Comparison of ENCODE assay signal across 25 cellular contexts in genomic region chr4:125062079-125062478, GRCh38.
"Had no signal": no experiment of that assay in that cellular context is flagged by ENCODE, and none has a peak within 500 bp of the region (broad histone marks: within the 10 kb centered on the region; RNA-seq: fewer than 3 reads in every experiment).

No MANE protein-coding gene starts in this region.

- H3K27me3 ChIP-seq: spleen had no signal

- FAIRE-seq: bronchial epithelial cell had no signal

- H3K36me3 ChIP-seq: lower lobe of right lung, spleen, thoracic aorta had no signal

- H3K27me3 Mint-ChIP-seq: activated B cell treated with CpG ODN at 0.5 μM for 24 hours; activated CD4-positive, alpha-beta T cell treated with anti-CD3 and anti-CD28 coated beads for 36 hours; activated naive CD8-positive, alpha-beta T cell treated with anti-CD3 and anti-CD28 coated beads for 36 hours; naive thymus-derived CD4-positive, alpha-beta T cell; progenitor cell of endocrine pancreas; type B pancreatic cell had no signal

- H3K9me3 ChIP-seq: lower lobe of right lung, spleen, thoracic aorta had no signal

- DNase-seq: activated B cell treated with CpG ODN at 0.5 μM for 24 hours; activated CD4-positive, alpha-beta T cell treated with anti-CD3 and anti-CD28 coated beads for 36 hours; activated CD4-positive, alpha-beta T cell treated with anti-CD3 and anti-CD28 coated beads, Interleukin-2, amount 50 U/mL, for 4 hours; activated CD8-positive, alpha-beta memory T cell treated with anti-CD3 and anti-CD28 coated beads, Interleukin-2, amount 50 U/mL, for 48 hours; activated naive CD4-positive, alpha-beta T cell treated with Interleukin-2 at 50 U/mL for 16 hours; activated naive CD8-positive, alpha-beta T cell treated with anti-CD3 and anti-CD28 coated beads for 36 hours; activated T-cell treated with anti-CD3 and anti-CD28 coated beads, Interleukin-2, amount 50 U/mL, for 4 hours; amniotic stem cell; erythroblast; foreskin fibroblast; kidney; lower lobe of right lung; naive thymus-derived CD4-positive, alpha-beta T cell; spleen; stimulated activated CD4-positive, alpha-beta T cell treated with anti-CD3 and anti-CD28 coated beads, Interleukin-4, amount 100 ng/mL, for 1 hour; stimulated activated naive CD4-positive, alpha-beta T cell treated with Interleukin-2 at 50 U/mL for 16 hours; T1000 had no signal

- H3K27ac Mint-ChIP-seq: activated B cell treated with CpG ODN at 0.5 μM for 24 hours; activated CD4-positive, alpha-beta T cell treated with anti-CD3 and anti-CD28 coated beads for 36 hours; activated naive CD8-positive, alpha-beta T cell treated with anti-CD3 and anti-CD28 coated beads for 36 hours; activated T-helper 2 cell treated with anti-CD3 and anti-CD28 coated beads, Interferon-gamma antibody, Interleukin-2, Interleukin-4, amounts not matched to agents 10 μg/mL and 5 μg/mL and 100 μg/mL, durations not matched to agents 14 hours and 24 hours and 36 hours; naive thymus-derived CD4-positive, alpha-beta T cell; progenitor cell of endocrine pancreas; T-helper 1 cell treated with Interleukin-12 subunit alpha and Interleukin-12 subunit beta and Interleukin-4 antibody, amounts not matched to agents 30 μg/mL and 1 μg/mL, for 36 hours; type B pancreatic cell had no signal

- H3K4me1 Mint-ChIP-seq: activated B cell treated with CpG ODN at 0.5 μM for 24 hours; activated CD4-positive, alpha-beta T cell treated with anti-CD3 and anti-CD28 coated beads for 36 hours; activated naive CD8-positive, alpha-beta T cell treated with anti-CD3 and anti-CD28 coated beads for 36 hours; naive thymus-derived CD4-positive, alpha-beta T cell had no signal

- H3K27ac ChIP-seq: coronary artery, lower lobe of right lung, spleen, thoracic aorta had no signal

- H3K9me3 Mint-ChIP-seq: T-helper 1 cell treated with Interleukin-12 subunit alpha and Interleukin-12 subunit beta and Interleukin-4 antibody, amounts not matched to agents 30 μg/mL and 1 μg/mL, for 36 hours had no signal

- ATAC-seq: activated CD4-positive, alpha-beta T cell treated with anti-CD3 and anti-CD28 coated beads for 36 hours; activated T-cell treated with anti-CD3 and anti-CD28 coated beads, Interleukin-2, amount 50 U/mL, for 4 hours; left lobe of liver; lower lobe of right lung; naive thymus-derived CD4-positive, alpha-beta T cell had no signal

- H3K4me1 ChIP-seq: lower lobe of right lung, spleen had no signal

- H3K4me3 Mint-ChIP-seq: activated B cell treated with CpG ODN at 0.5 μM for 24 hours; activated CD4-positive, alpha-beta T cell treated with anti-CD3 and anti-CD28 coated beads for 36 hours; activated naive CD8-positive, alpha-beta T cell treated with anti-CD3 and anti-CD28 coated beads for 36 hours; activated T-cell treated with anti-CD3 and anti-CD28 coated beads, Interleukin-2, amount 50 U/mL, for 4 hours; naive thymus-derived CD4-positive, alpha-beta T cell; T-helper 1 cell treated with Interleukin-12 subunit alpha and Interleukin-12 subunit beta and Interleukin-4 antibody, amounts not matched to agents 30 μg/mL and 1 μg/mL, for 36 hours; type B pancreatic cell had no signal

- H3K36me3 Mint-ChIP-seq: activated naive CD8-positive, alpha-beta T cell treated with anti-CD3 and anti-CD28 coated beads for 36 hours; naive thymus-derived CD4-positive, alpha-beta T cell; type B pancreatic cell had no signal

- H3K4me3 ChIP-seq: coronary artery, lower lobe of right lung, spleen, thoracic aorta had no signal
